In the genomic region with DNA sequence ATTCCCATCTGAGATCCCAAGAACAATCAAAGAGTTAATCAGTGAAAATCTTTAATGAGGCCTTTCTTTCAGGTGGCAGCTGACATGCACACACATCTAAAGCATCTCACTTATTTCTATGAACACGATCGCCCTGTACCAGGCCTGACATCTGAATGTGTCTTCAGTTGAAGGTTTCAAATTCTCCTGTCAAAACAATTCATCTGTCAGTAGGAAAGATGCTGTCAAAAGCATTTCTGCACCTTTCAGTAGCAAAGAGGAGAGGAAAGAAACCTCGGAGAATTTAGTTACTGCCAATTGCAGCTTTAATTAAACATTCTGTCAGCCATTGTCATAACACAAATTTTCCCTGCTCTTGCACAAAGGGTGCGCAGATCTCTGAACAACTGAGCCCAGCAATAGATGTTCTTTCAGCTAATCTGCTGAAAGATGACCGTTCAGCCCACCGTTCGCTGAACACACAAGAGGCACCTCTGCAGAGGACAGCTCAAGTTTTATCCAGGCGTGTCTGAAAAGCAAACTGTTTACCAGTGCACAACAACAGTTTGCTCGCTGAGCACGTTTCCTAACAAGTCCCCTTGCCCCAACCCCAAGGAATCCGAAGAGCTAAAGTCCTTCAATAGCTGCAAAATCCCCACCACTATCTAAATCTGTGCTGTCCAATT, we compare ENCODE assay signal across 29 cellular contexts. TPM values are rescaled to one million over a fixed set of nuclear protein-coding genes. Genes with fewer than 3 reads are reported as not detected.
A peak's percentile ranks its signal among the peaks of the same experiment; 100 is the strongest.
DNase-seq lines count a peak whose midpoint lies in the region; ATAC-seq and TF ChIP-seq lines count a peak whose summit lies in the region.
"Had no signal": no experiment of that assay in that cellular context is flagged by ENCODE, and none has a peak within 500 bp of the region (broad histone marks: within the 10 kb centered on the region; RNA-seq: fewer than 3 reads in every experiment).

No MANE protein-coding gene starts in this region.

- peak overlapping the region; percentile 52 for H3K27ac Mint-ChIP-seq in stimulated activated naive CD8-positive, alpha-beta T cell treated with anti-CD3 and anti-CD28 coated beads, Interleukin-15, Interleukin-2, amounts not matched to agents 100 ng/mL and 50 ng/mL, for 24 hours
- peak overlapping the region; percentile 48 for H3K27ac Mint-ChIP-seq in activated T-helper 17 cell treated with anti-CD3 and anti-CD28 coated beads, Interleukin-2, amount 50 U/mL, for 72 hours
- H3K27ac Mint-ChIP-seq: activated CD4-positive, alpha-beta T cell treated with anti-CD3 and anti-CD28 coated beads, Interleukin-2, amount 10 ng/mL, durations not matched to agents 24 days and 14 days; activated CD8-positive, alpha-beta memory T cell treated with anti-CD3 and anti-CD28 coated beads, Interleukin-2, amount 10 ng/mL, durations not matched to agents 7 days and 5 days; activated naive CD8-positive, alpha-beta T cell treated with anti-CD3 and anti-CD28 coated beads, Interleukin-2, amount 50 U/mL, for 24 hours; CD4-positive, alpha-beta T cell; GM23338; HFFc6; memory B cell; T-helper 1 cell treated with Interleukin-12 subunit alpha and Interleukin-12 subunit beta and Interleukin-4 antibody, amounts not matched to agents 30 μg/mL and 1 μg/mL, for 36 hours; type B pancreatic cell had no signal

- H2AFZ ChIP-seq in neural cell (ENCODE audit: low read depth, low read length): no peak overlapping the region
- H2AFZ ChIP-seq: GM23338 had no signal

- peaks cover 18% of the 10 kb centered on the region for H3K36me3 Mint-ChIP-seq in stimulated activated naive CD8-positive, alpha-beta T cell treated with anti-CD3 and anti-CD28 coated beads, Interleukin-15, Interleukin-2, amounts not matched to agents 100 ng/mL and 50 ng/mL, for 24 hours (ENCODE audit: low read depth)
- peaks cover 48% of the 10 kb centered on the region for H3K36me3 Mint-ChIP-seq in activated T-helper 17 cell treated with anti-CD3 and anti-CD28 coated beads, Interleukin-2, amount 50 U/mL, for 72 hours (ENCODE audit: low read depth)
- H3K36me3 Mint-ChIP-seq: memory B cell had no signal

- TF ChIP-seq EP300 in neural cell (conservative IDR thresholded peaks at IDR 0.05; ENCODE audit: poor library complexity, severe bottlenecking): peak; percentile 100

- peak overlapping the region; percentile 31 for H3K4me3 ChIP-seq in neural cell (ENCODE audit: low read length)
- H3K4me3 ChIP-seq: GM23338, pancreas, right lobe of liver had no signal

- H3K9me3 ChIP-seq in neural cell (ENCODE audit: low read length): no peaks in the 10 kb centered on the region
- H3K9me3 ChIP-seq: pancreas, right lobe of liver had no signal

- peaks cover 7% of the 10 kb centered on the region for H3F3A ChIP-seq in neural cell (ENCODE audit: insufficient read depth, low read length, poor library complexity, severe bottlenecking)

- no peak overlapping the region for H3K27ac ChIP-seq in neural cell (ENCODE audit: low read length)
- H3K27ac ChIP-seq: foreskin keratinocyte had no signal

- no peak for ATAC-seq in stimulated activated naive CD8-positive, alpha-beta T cell treated with anti-CD3 and anti-CD28 coated beads, Interleukin-15, Interleukin-2, amounts not matched to agents 100 U/mL and 50 U/mL, for 24 hours
- ATAC-seq in activated T-helper 17 cell treated with anti-CD3 and anti-CD28 coated beads, Interleukin-2, amount 50 U/mL, for 72 hours (replicated peaks): no peak
- ATAC-seq in HG03342 (IDR thresholded peaks at IDR 0.05; ENCODE audit: unreplicated experiment): no peak
- ATAC-seq: activated CD8-positive, alpha-beta memory T cell treated with anti-CD3 and anti-CD28 coated beads, Interleukin-2, amount 10 ng/mL, durations not matched to agents 7 days and 5 days; activated naive CD8-positive, alpha-beta T cell treated with anti-CD3 and anti-CD28 coated beads, Interleukin-2, amount 50 U/mL, for 24 hours; esophagus mucosa; foreskin keratinocyte; GM23338; left colon; pancreas; right lobe of liver had no signal

- no peaks in the 10 kb centered on the region for H3K9me2 ChIP-seq in neural cell (ENCODE audit: insufficient read depth, low read length)

- H3K4me3 Mint-ChIP-seq in stimulated activated naive CD8-positive, alpha-beta T cell treated with anti-CD3 and anti-CD28 coated beads, Interleukin-15, Interleukin-2, amounts not matched to agents 100 ng/mL and 50 ng/mL, for 24 hours: no peak overlapping the region
- peak overlapping the region; percentile 26 for H3K4me3 Mint-ChIP-seq in activated T-helper 17 cell treated with anti-CD3 and anti-CD28 coated beads, Interleukin-2, amount 50 U/mL, for 72 hours
- H3K4me3 Mint-ChIP-seq: activated CD4-positive, alpha-beta T cell treated with anti-CD3 and anti-CD28 coated beads, Interleukin-2, amount 10 ng/mL, durations not matched to agents 24 days and 14 days; activated CD8-positive, alpha-beta memory T cell treated with anti-CD3 and anti-CD28 coated beads, Interleukin-2, amount 10 ng/mL, durations not matched to agents 7 days and 5 days; activated naive CD8-positive, alpha-beta T cell treated with anti-CD3 and anti-CD28 coated beads, Interleukin-2, amount 50 U/mL, for 24 hours; CD4-positive, alpha-beta T cell; GM23338; HFFc6; memory B cell; T-helper 1 cell treated with Interleukin-12 subunit alpha and Interleukin-12 subunit beta and Interleukin-4 antibody, amounts not matched to agents 30 μg/mL and 1 μg/mL, for 36 hours; type B pancreatic cell had no signal

- no peak for TF ChIP-seq CTCF in neural cell (IDR thresholded peaks at IDR 0.05; ENCODE audit: poor library complexity, severe bottlenecking)

- H3K27me3 ChIP-seq in neural cell (ENCODE audit: insufficient read depth, low read depth, low read length): peaks cover 41% of the 10 kb centered on the region
- H3K27me3 ChIP-seq: foreskin keratinocyte, pancreas, right lobe of liver had no signal

- H3K4me2 ChIP-seq in neural cell (ENCODE audit: low read length): peak overlapping the region; percentile 6
- H3K4me2 ChIP-seq: GM23338 had no signal

- H3K4me1 Mint-ChIP-seq in stimulated activated naive CD8-positive, alpha-beta T cell treated with anti-CD3 and anti-CD28 coated beads, Interleukin-15, Interleukin-2, amounts not matched to agents 100 ng/mL and 50 ng/mL, for 24 hours (ENCODE audit: low read depth): peaks cover 49% of the 10 kb centered on the region
- peaks cover 61% of the 10 kb centered on the region for H3K4me1 Mint-ChIP-seq in activated T-helper 17 cell treated with anti-CD3 and anti-CD28 coated beads, Interleukin-2, amount 50 U/mL, for 72 hours

- DNase-seq in stimulated activated naive CD8-positive, alpha-beta T cell treated with anti-CD3 and anti-CD28 coated beads, Interleukin-15, Interleukin-2, amounts not matched to agents 100 U/mL and 50 U/mL, for 24 hours: no peak
- DNase-seq in cerebellum (ENCODE audit: low spot score) (no peak), kidney tubule cell (ENCODE audit: low spot score) (no peak)
- DNase-seq: activated CD4-positive, alpha-beta T cell treated with anti-CD3 and anti-CD28 coated beads, Interleukin-2, amount 10 ng/mL, durations not matched to agents 24 days and 14 days; activated CD8-positive, alpha-beta memory T cell treated with anti-CD3 and anti-CD28 coated beads, Interleukin-2, amount 10 ng/mL, durations not matched to agents 7 days and 5 days; activated effector memory CD4-positive, alpha-beta T cell treated with Interleukin-2 at 50 U/mL for 16 hours; activated naive CD8-positive, alpha-beta T cell treated with anti-CD3 and anti-CD28 coated beads, Interleukin-2, amount 50 U/mL, for 24 hours; CD4-positive, alpha-beta T cell; DMS 273 treated with DMSO at 0.1 percent for 48 hours; effector memory CD4-positive, alpha-beta T cell; foreskin keratinocyte; HFFc6; KBM-7; left colon; MM.1S; NCI-H146; NCI-H2171; NCI-H69; pancreas; right lobe of liver had no signal

- H3K27me3 Mint-ChIP-seq in stimulated activated naive CD8-positive, alpha-beta T cell treated with anti-CD3 and anti-CD28 coated beads, Interleukin-15, Interleukin-2, amounts not matched to agents 100 ng/mL and 50 ng/mL, for 24 hours: peaks cover 4% of the 10 kb centered on the region
- no peaks in the 10 kb centered on the region for H3K27me3 Mint-ChIP-seq in activated T-helper 17 cell treated with anti-CD3 and anti-CD28 coated beads, Interleukin-2, amount 50 U/mL, for 72 hours
- H3K27me3 Mint-ChIP-seq: activated CD4-positive, alpha-beta T cell treated with anti-CD3 and anti-CD28 coated beads, Interleukin-2, amount 10 ng/mL, durations not matched to agents 24 days and 14 days; activated CD8-positive, alpha-beta memory T cell treated with anti-CD3 and anti-CD28 coated beads, Interleukin-2, amount 10 ng/mL, durations not matched to agents 7 days and 5 days; activated naive CD8-positive, alpha-beta T cell treated with anti-CD3 and anti-CD28 coated beads, Interleukin-2, amount 50 U/mL, for 24 hours; CD4-positive, alpha-beta T cell had no signal

- no peak overlapping the region for H3K9ac ChIP-seq in neural cell (ENCODE audit: low read length)

- TF ChIP-seq RAD21 in neural cell (conservative IDR thresholded peaks at IDR 0.05): no peak

- no peaks in the 10 kb centered on the region for H4K20me1 ChIP-seq in neural cell (ENCODE audit: insufficient read depth)

- H3K79me2 ChIP-seq in neural cell (replicated peaks; ENCODE audit: insufficient read depth, low read length): peaks cover 53% of the 10 kb centered on the region

- H3K9me3 Mint-ChIP-seq in stimulated activated naive CD8-positive, alpha-beta T cell treated with anti-CD3 and anti-CD28 coated beads, Interleukin-15, Interleukin-2, amounts not matched to agents 100 ng/mL and 50 ng/mL, for 24 hours: peaks cover 4% of the 10 kb centered on the region
- no peaks in the 10 kb centered on the region for H3K9me3 Mint-ChIP-seq in activated T-helper 17 cell treated with anti-CD3 and anti-CD28 coated beads, Interleukin-2, amount 50 U/mL, for 72 hours
- H3K9me3 Mint-ChIP-seq: CD4-positive, alpha-beta T cell; GM23338; HFFc6; memory B cell; T-helper 1 cell treated with Interleukin-12 subunit alpha and Interleukin-12 subunit beta and Interleukin-4 antibody, amounts not matched to agents 30 μg/mL and 1 μg/mL, for 36 hours had no signal

- H3K36me3 ChIP-seq in neural cell (ENCODE audit: insufficient read depth, low read length): no peaks in the 10 kb centered on the region

TF ChIP-seq in neural cell, 6 proteins besides CTCF, POLR2A, EP300 and RAD21 (continues in another document):
- no peak for TF ChIP-seq SMC3 (conservative IDR thresholded peaks at IDR 0.05; ENCODE audit: poor library complexity)
- peak; percentile 14 for TF ChIP-seq MXI1 (conservative IDR thresholded peaks at IDR 0.05; ENCODE audit: poor library complexity, severe bottlenecking)
- TF ChIP-seq POLR2AphosphoS5 (IDR thresholded peaks at IDR 0.05): peak; percentile 99

RNA-seq across cellular contexts. Expression of a gene that starts 34.1 kb away (rescaled TPM):
- 10 to 100 TPM; 43.3 to 54.1 TPM for total RNA-seq in activated T-helper 17 cell treated with anti-CD3 and anti-CD28 coated beads, Interleukin-2, amount 50 U/mL, for 72 hours
- 7.0 and 7.1 TPM in 2 replicates for polyA plus RNA-seq in neural cell
- polyA minus RNA-seq in neural cell: 8.5 and 11.4 TPM in 2 replicates
- 87.7 TPM for total RNA-seq in cerebellum
